14 cellular contexts compared by ENCODE assay signal in genomic region chr17:16989953-16990860, GRCh38. TPM values are rescaled to one million over a fixed set of nuclear protein-coding genes. Genes with fewer than 3 reads are reported as not detected.
DNase-seq lines count a peak whose midpoint lies in the region; ATAC-seq lines count a peak whose summit lies in the region.
"Had no signal": no experiment of that assay in that cellular context is flagged by ENCODE, and none has a peak within 500 bp of the region (broad histone marks: within the 10 kb centered on the region; RNA-seq: fewer than 3 reads in every experiment).

No MANE protein-coding gene starts in this region.

- peaks cover 35% of the 10 kb centered on the region for H3K4me1 Mint-ChIP-seq in activated T-cell treated with anti-CD3 and anti-CD28 coated beads, Interleukin-2, amount 50 U/mL, for 24 hours (ENCODE audit: low read depth)
- H3K4me1 Mint-ChIP-seq in activated T-cell treated with anti-CD3 and anti-CD28 coated beads, Interleukin-2, amount 50 U/mL, for 72 hours (ENCODE audit: low read depth), result peaks cover 29% of the 10 kb centered on the region
- peaks cover 57% of the 10 kb centered on the region for H3K4me1 Mint-ChIP-seq in stimulated activated effector memory CD8-positive, alpha-beta T cell treated with anti-CD3 and anti-CD28 coated beads, Interleukin-12 subunit alpha, Interleukin-12 subunit beta, amount 100 ng/mL, for 72 hours

- H3K4me3 Mint-ChIP-seq in activated T-cell treated with anti-CD3 and anti-CD28 coated beads, Interleukin-2, amount 50 U/mL, for 24 hours, result no peak overlapping the region
- H3K4me3 Mint-ChIP-seq in activated T-cell treated with anti-CD3 and anti-CD28 coated beads, Interleukin-2, amount 50 U/mL, for 72 hours, result no peak overlapping the region
- H3K4me3 Mint-ChIP-seq in stimulated activated effector memory CD8-positive, alpha-beta T cell treated with anti-CD3 and anti-CD28 coated beads, Interleukin-12 subunit alpha, Interleukin-12 subunit beta, amount 100 ng/mL, for 72 hours, result peak overlapping the region; percentile 76
- H3K4me3 Mint-ChIP-seq: activated naive CD8-positive, alpha-beta T cell had no signal

- H3K27ac Mint-ChIP-seq in activated T-cell treated with anti-CD3 and anti-CD28 coated beads, Interleukin-2, amount 50 U/mL, for 24 hours, result peak overlapping the region; percentile 79
- no peak overlapping the region for H3K27ac Mint-ChIP-seq in activated T-cell treated with anti-CD3 and anti-CD28 coated beads, Interleukin-2, amount 50 U/mL, for 72 hours
- H3K27ac Mint-ChIP-seq in stimulated activated effector memory CD8-positive, alpha-beta T cell treated with anti-CD3 and anti-CD28 coated beads, Interleukin-12 subunit alpha, Interleukin-12 subunit beta, amount 100 ng/mL, for 72 hours, result peak overlapping the region; percentile 95
- H3K27ac Mint-ChIP-seq: activated naive CD8-positive, alpha-beta T cell; progenitor cell of endocrine pancreas had no signal

- no peak for ATAC-seq in activated T-cell treated with anti-CD3 and anti-CD28 coated beads, Interleukin-2, amount 50 U/mL, for 72 hours (replicated peaks in 1 of 2)
- ATAC-seq in stimulated activated effector memory CD8-positive, alpha-beta T cell treated with anti-CD3 and anti-CD28 coated beads, Interleukin-12 subunit alpha, Interleukin-12 subunit beta, amount 100 ng/mL, for 72 hours, result no peak
- ATAC-seq in HG02938 (IDR thresholded peaks at IDR 0.05; ENCODE audit: unreplicated experiment), result no peak

- H3K27me3 Mint-ChIP-seq in activated T-cell treated with anti-CD3 and anti-CD28 coated beads, Interleukin-2, amount 50 U/mL, for 24 hours, result no peaks in the 10 kb centered on the region
- H3K27me3 Mint-ChIP-seq in activated T-cell treated with anti-CD3 and anti-CD28 coated beads, Interleukin-2, amount 50 U/mL, for 72 hours (ENCODE audit: low read depth), result no peaks in the 10 kb centered on the region
- H3K27me3 Mint-ChIP-seq: activated naive CD8-positive, alpha-beta T cell had no signal

- no peaks in the 10 kb centered on the region for H3K36me3 Mint-ChIP-seq in activated T-cell treated with anti-CD3 and anti-CD28 coated beads, Interleukin-2, amount 50 U/mL, for 24 hours (ENCODE audit: low read depth)
- H3K36me3 Mint-ChIP-seq in activated T-cell treated with anti-CD3 and anti-CD28 coated beads, Interleukin-2, amount 50 U/mL, for 72 hours (ENCODE audit: insufficient read depth in 2 of 2), result no peaks in the 10 kb centered on the region
- H3K36me3 Mint-ChIP-seq in stimulated activated effector memory CD8-positive, alpha-beta T cell treated with anti-CD3 and anti-CD28 coated beads, Interleukin-12 subunit alpha, Interleukin-12 subunit beta, amount 100 ng/mL, for 72 hours, result peaks cover 5% of the 10 kb centered on the region
- H3K36me3 Mint-ChIP-seq: activated naive CD8-positive, alpha-beta T cell had no signal

- no peaks in the 10 kb centered on the region for H3K9me3 Mint-ChIP-seq in activated T-cell treated with anti-CD3 and anti-CD28 coated beads, Interleukin-2, amount 50 U/mL, for 24 hours
- no peaks in the 10 kb centered on the region for H3K9me3 Mint-ChIP-seq in activated T-cell treated with anti-CD3 and anti-CD28 coated beads, Interleukin-2, amount 50 U/mL, for 72 hours
- no peaks in the 10 kb centered on the region for H3K9me3 Mint-ChIP-seq in stimulated activated effector memory CD8-positive, alpha-beta T cell treated with anti-CD3 and anti-CD28 coated beads, Interleukin-12 subunit alpha, Interleukin-12 subunit beta, amount 100 ng/mL, for 72 hours

- no peak for DNase-seq in activated T-cell treated with anti-CD3 and anti-CD28 coated beads, Interleukin-2, amount 50 U/mL, for 24 hours
- no peak for DNase-seq in activated T-cell treated with anti-CD3 and anti-CD28 coated beads, Interleukin-2, amount 50 U/mL, for 72 hours
- DNase-seq in NCI-H226 (peak; percentile 66), ecto neural progenitor cell (ENCODE audit: low spot score) (peak; percentile 49), NCI-H2107 treated with DMSO at 0.1 percent for 48 hours (lab: John Stamatoyannopoulos, UW; ENCODE audit: unreplicated experiment) (no peak), T1000 (lab: John Stamatoyannopoulos, UW) (no peak)
- DNase-seq in stimulated activated effector memory CD8-positive, alpha-beta T cell treated with anti-CD3 and anti-CD28 coated beads, Interleukin-12 subunit alpha, Interleukin-12 subunit beta, amount 100 ng/mL, for 72 hours (ENCODE audit: low spot score in 2 of 2), result no peak
- DNase-seq: ACHN, NCI-H446 treated with DMSO at 0.1 percent for 48 hours, T-helper 9 cell had no signal

RNA-seq across cellular contexts. Expression of gene TNFRSF13B, which starts 18.3 kb away (rescaled TPM):
- not detected for total RNA-seq in activated T-cell treated with anti-CD3 and anti-CD28 coated beads, Interleukin-2, amount 50 U/mL, for 72 hours
- total RNA-seq: kidney epithelial cell, progenitor cell of endocrine pancreas had no signal

RNA-seq across cellular contexts. Expression of gene MPRIP, which starts 52.0 kb away (rescaled TPM):
- 100 to 1,000 TPM; 110 to 128 TPM for total RNA-seq in activated T-cell treated with anti-CD3 and anti-CD28 coated beads, Interleukin-2, amount 50 U/mL, for 72 hours

Comparison
In these comparisons a context has a peak if more than half of its experiments do, and no peak if none do; other contexts are left out.
1. DNase-seq: peak in NCI-H226 (single experiment) and ecto neural progenitor cell (single experiment); none in activated T-cell treated with anti-CD3 and anti-CD28 coated beads, Interleukin-2, amount 50 U/mL, for 24 hours (single experiment), activated T-cell treated with anti-CD3 and anti-CD28 coated beads, Interleukin-2, amount 50 U/mL, for 72 hours (0 of 2), stimulated activated effector memory CD8-positive, alpha-beta T cell treated with anti-CD3 and anti-CD28 coated beads, Interleukin-12 subunit alpha, Interleukin-12 subunit beta, amount 100 ng/mL, for 72 hours (0 of 2), NCI-H2107 treated with DMSO at 0.1 percent for 48 hours (single experiment) and T1000 (single experiment).